ENCODE assay signal across 8 cellular contexts in genomic region chr12:1661553-1662335, GRCh38. TPM values are rescaled to one million over a fixed set of nuclear protein-coding genes. Genes with fewer than 3 reads are reported as not detected.
DNase-seq lines count a peak whose midpoint lies in the region; ATAC-seq lines count a peak whose summit lies in the region.

No MANE protein-coding gene starts in this region.

- peak overlapping the region; percentile 88 for H3K27ac Mint-ChIP-seq in activated CD8-positive, alpha-beta T cell treated with anti-CD3 and anti-CD28 coated beads, Interleukin-2, amount 10 ng/mL, durations not matched to agents 7 days and 5 days

- in situ Hi-C loops in ACHN (cut with HindIII; ENCODE audit: low pct_ligation_motif_present, low pct_unique_long_range_greater_than_20kb, low sequenced_read_pairs): loop anchor here (25.0 kb wide), 1 partner anchor 126 kb away; no protein-coding TSS in a partner anchor

- peak; percentile 99 for DNase-seq in ACHN
- peak; percentile 92 for DNase-seq in NCI-H774 (lab: John Stamatoyannopoulos, UW)
- peak; percentile 92 for DNase-seq in activated CD8-positive, alpha-beta T cell treated with anti-CD3 and anti-CD28 coated beads, Interleukin-2, amount 10 ng/mL, durations not matched to agents 7 days and 5 days
- DNase-seq in effector CD4-positive, alpha-beta T cell: peak; percentile 74
- DNase-seq in medulla oblongata (ENCODE audit: extremely low spot score): peak; percentile 95
- DNase-seq in stimulated activated CD4-positive, alpha-beta T cell treated with anti-CD3 and anti-CD28 coated beads, TNF-alpha, amount 100 ng/mL, for 24 hours (ENCODE audit: low read depth in 3 of 3): peak; percentile 44 to 79 (median 55)

- peaks cover 9% of the 10 kb centered on the region for H3K36me3 Mint-ChIP-seq in activated CD8-positive, alpha-beta T cell treated with anti-CD3 and anti-CD28 coated beads, Interleukin-2, amount 10 ng/mL, durations not matched to agents 7 days and 5 days (ENCODE audit: low read depth)

- peaks cover 44% of the 10 kb centered on the region for H3K4me1 Mint-ChIP-seq in activated CD8-positive, alpha-beta T cell treated with anti-CD3 and anti-CD28 coated beads, Interleukin-2, amount 10 ng/mL, durations not matched to agents 7 days and 5 days (ENCODE audit: low read depth)

- H3K27me3 Mint-ChIP-seq in activated CD8-positive, alpha-beta T cell treated with anti-CD3 and anti-CD28 coated beads, Interleukin-2, amount 10 ng/mL, durations not matched to agents 7 days and 5 days (ENCODE audit: low read depth): no peaks in the 10 kb centered on the region

- ATAC-seq in GM18907 (IDR thresholded peaks at IDR 0.05; ENCODE audit: unreplicated experiment): peak; percentile 73
- peak; percentile 60 for ATAC-seq in HG03571 (IDR thresholded peaks at IDR 0.05; ENCODE audit: unreplicated experiment)
- peak; percentile 92 for ATAC-seq in activated CD8-positive, alpha-beta T cell treated with anti-CD3 and anti-CD28 coated beads, Interleukin-2, amount 10 ng/mL, durations not matched to agents 7 days and 5 days

- POLR2A ChIA-PET in activated CD8-positive, alpha-beta T cell treated with anti-CD3 and anti-CD28 coated beads, Interleukin-2, amount 10 ng/mL, durations not matched to agents 7 days and 5 days (lab: Charles Lee): interaction anchor here (0.7 to 0.9 kb wide), 4 partner anchors 28 to 130 kb away, joined by 3 to 7 read pairs (median 4); partner anchors contain the start of gene ADIPOR2

- no peaks in the 10 kb centered on the region for H3K9me3 Mint-ChIP-seq in activated CD8-positive, alpha-beta T cell treated with anti-CD3 and anti-CD28 coated beads, Interleukin-2, amount 10 ng/mL, durations not matched to agents 7 days and 5 days (ENCODE audit: insufficient read depth)

- CTCF ChIA-PET in activated CD8-positive, alpha-beta T cell treated with anti-CD3 and anti-CD28 coated beads, Interleukin-2, amount 10 ng/mL, durations not matched to agents 7 days and 5 days (lab: Charles Lee): interaction anchor here (0.7 to 2.9 kb wide), 5 partner anchors 8 to 278 kb away, joined by 3 to 13 read pairs (median 7); no protein-coding TSS in a partner anchor

- H3K4me3 Mint-ChIP-seq in activated CD8-positive, alpha-beta T cell treated with anti-CD3 and anti-CD28 coated beads, Interleukin-2, amount 10 ng/mL, durations not matched to agents 7 days and 5 days: peak overlapping the region; percentile 63

RNA-seq across cellular contexts. Expression of gene ADIPOR2, which starts 29.1 kb away (rescaled TPM):
- total RNA-seq in activated CD8-positive, alpha-beta T cell treated with anti-CD3 and anti-CD28 coated beads, Interleukin-2, amount 10 ng/mL, durations not matched to agents 7 days and 5 days: 10 to 100 TPM; 64.4 to 68.3 TPM

RNA-seq across cellular contexts. Expression of gene WNT5B, which starts 32.7 kb away (rescaled TPM):
- total RNA-seq in activated CD8-positive, alpha-beta T cell treated with anti-CD3 and anti-CD28 coated beads, Interleukin-2, amount 10 ng/mL, durations not matched to agents 7 days and 5 days: not detected

Comparison
In these comparisons a context has a peak if more than half of its experiments do, and no peak if none do; other contexts are left out.
1. Peak in every context shown above with its lines: DNase-seq and ATAC-seq.